8 cellular contexts compared by ENCODE assay signal in genomic region chr14:28436821-28437220, GRCh38.
"Had no signal": no experiment of that assay in that cellular context is flagged by ENCODE, and none has a peak within 500 bp of the region (broad histone marks: within the 10 kb centered on the region; RNA-seq: fewer than 3 reads in every experiment).

No MANE protein-coding gene starts in this region.

- ATAC-seq: GM12878 had no signal

- H3K4me3 ChIP-seq: GM12878 had no signal

- DNase-seq: GDM1, GF-D8 had no signal

- FAIRE-seq: G401.6, GM12878, GM12891, GM12892, GM18507, GM19239 had no signal
